Comparison of ENCODE assay signal across 11 cellular contexts in genomic region chr14:92254786-92255185, GRCh38.
DNase-seq lines count a peak whose midpoint lies in the region; ATAC-seq lines count a peak whose summit lies in the region.
"Had no signal": no experiment of that assay in that cellular context is flagged by ENCODE, and none has a peak within 500 bp of the region (broad histone marks: within the 10 kb centered on the region; RNA-seq: fewer than 3 reads in every experiment).

No MANE protein-coding gene starts in this region.

- H3K9me3 Mint-ChIP-seq in T-helper 2 cell treated with Interferon-gamma antibody and Interleukin-4, amounts not matched to agents 5 μg/mL and 100 μg/mL, for 36 hours: no peaks in the 10 kb centered on the region
- no peaks in the 10 kb centered on the region for H3K9me3 Mint-ChIP-seq in stimulated activated effector memory CD8-positive, alpha-beta T cell treated with anti-CD3 and anti-CD28 coated beads, Interleukin-12 subunit alpha, Interleukin-12 subunit beta, amount 100 ng/mL, for 72 hours
- H3K9me3 Mint-ChIP-seq: activated T-cell treated with anti-CD3 and anti-CD28 coated beads, Interleukin-2, amount 50 U/mL, for 72 hours had no signal

- no peaks in the 10 kb centered on the region for H3K9me3 ChIP-seq in adipocyte (ENCODE audit: control insufficient read depth, low read length)

- H3K36me3 ChIP-seq in adipocyte (ENCODE audit: control insufficient read depth, insufficient read depth, low read length, severe bottlenecking): no peaks in the 10 kb centered on the region

- peaks cover 50% of the 10 kb centered on the region for H3K27me3 Mint-ChIP-seq in T-helper 2 cell treated with Interferon-gamma antibody and Interleukin-4, amounts not matched to agents 5 μg/mL and 100 μg/mL, for 36 hours (ENCODE audit: low read depth)

- H3K27ac Mint-ChIP-seq in T-helper 2 cell treated with Interferon-gamma antibody and Interleukin-4, amounts not matched to agents 5 μg/mL and 100 μg/mL, for 36 hours: no peak overlapping the region
- no peak overlapping the region for H3K27ac Mint-ChIP-seq in stimulated activated effector memory CD8-positive, alpha-beta T cell treated with anti-CD3 and anti-CD28 coated beads, Interleukin-12 subunit alpha, Interleukin-12 subunit beta, amount 100 ng/mL, for 72 hours
- H3K27ac Mint-ChIP-seq: activated T-cell treated with anti-CD3 and anti-CD28 coated beads, Interleukin-2, amount 50 U/mL, for 72 hours had no signal

- H3K27me3 ChIP-seq in adipocyte (replicated peaks; ENCODE audit: control insufficient read depth, insufficient read depth, low read length): peaks cover 39% of the 10 kb centered on the region

- H3K4me1 Mint-ChIP-seq in T-helper 2 cell treated with Interferon-gamma antibody and Interleukin-4, amounts not matched to agents 5 μg/mL and 100 μg/mL, for 36 hours (ENCODE audit: low read depth): peaks cover 3% of the 10 kb centered on the region
- peaks cover 10% of the 10 kb centered on the region for H3K4me1 Mint-ChIP-seq in stimulated activated effector memory CD8-positive, alpha-beta T cell treated with anti-CD3 and anti-CD28 coated beads, Interleukin-12 subunit alpha, Interleukin-12 subunit beta, amount 100 ng/mL, for 72 hours

- no peak overlapping the region for H3K9ac ChIP-seq in adipocyte (ENCODE audit: low read length)

- intact Hi-C loops in left cardiac atrium (cut with DNase I): no loop called here

- H3K36me3 Mint-ChIP-seq in T-helper 2 cell treated with Interferon-gamma antibody and Interleukin-4, amounts not matched to agents 5 μg/mL and 100 μg/mL, for 36 hours (ENCODE audit: low read depth): no peaks in the 10 kb centered on the region
- no peaks in the 10 kb centered on the region for H3K36me3 Mint-ChIP-seq in stimulated activated effector memory CD8-positive, alpha-beta T cell treated with anti-CD3 and anti-CD28 coated beads, Interleukin-12 subunit alpha, Interleukin-12 subunit beta, amount 100 ng/mL, for 72 hours

- no peak overlapping the region for H3K4me3 Mint-ChIP-seq in T-helper 2 cell treated with Interferon-gamma antibody and Interleukin-4, amounts not matched to agents 5 μg/mL and 100 μg/mL, for 36 hours
- no peak overlapping the region for H3K4me3 Mint-ChIP-seq in stimulated activated effector memory CD8-positive, alpha-beta T cell treated with anti-CD3 and anti-CD28 coated beads, Interleukin-12 subunit alpha, Interleukin-12 subunit beta, amount 100 ng/mL, for 72 hours
- H3K4me3 Mint-ChIP-seq: activated T-cell treated with anti-CD3 and anti-CD28 coated beads, Interleukin-2, amount 50 U/mL, for 72 hours had no signal

- peak; percentile 88 to 90 for ATAC-seq in left cardiac atrium
- no peak for ATAC-seq in GM19452 (IDR thresholded peaks at IDR 0.05; ENCODE audit: unreplicated experiment)
- no peak for ATAC-seq in stimulated activated effector memory CD8-positive, alpha-beta T cell treated with anti-CD3 and anti-CD28 coated beads, Interleukin-12 subunit alpha, Interleukin-12 subunit beta, amount 100 ng/mL, for 72 hours
- ATAC-seq: activated T-cell treated with anti-CD3 and anti-CD28 coated beads, Interleukin-2, amount 50 U/mL, for 72 hours; esophagus mucosa had no signal

- H3K4me1 ChIP-seq in adipocyte (ENCODE audit: control insufficient read depth, insufficient read depth, low read length): peaks cover 4% of the 10 kb centered on the region

- DNase-seq in C1 segment of cervical spinal cord (lab: John Stamatoyannopoulos, UW) (peak in 9 of 14 donors; percentile 16 to 71 (median 58)), adipocyte (ENCODE audit: low read depth) (peak; percentile 3), left cardiac atrium (peak; percentile 70), occipital lobe (lab: John Stamatoyannopoulos, UW) (peak; percentile 21), mesenteric fat pad (ENCODE audit: low spot score) (no peak)
- DNase-seq in T-helper 2 cell treated with Interferon-gamma antibody and Interleukin-4, amounts not matched to agents 5 μg/mL and 100 μg/mL, for 36 hours (ENCODE audit: low spot score): no peak
- no peak for DNase-seq in stimulated activated effector memory CD8-positive, alpha-beta T cell treated with anti-CD3 and anti-CD28 coated beads, Interleukin-12 subunit alpha, Interleukin-12 subunit beta, amount 100 ng/mL, for 72 hours (ENCODE audit: low spot score in 2 of 2)
- DNase-seq: activated T-cell treated with anti-CD3 and anti-CD28 coated beads, Interleukin-2, amount 50 U/mL, for 72 hours; NCI-H1417 treated with DMSO at 0.1 percent for 48 hours had no signal

- no peak overlapping the region for H3K4me3 ChIP-seq in adipocyte (ENCODE audit: low read length)

Comparison
In these comparisons a context has a peak if more than half of its experiments do, and no peak if none do; other contexts are left out.
1. DNase-seq: peak in C1 segment of cervical spinal cord (9 of 14), adipocyte (single experiment), left cardiac atrium (single experiment) and occipital lobe (single experiment); none in T-helper 2 cell treated with Interferon-gamma antibody and Interleukin-4, amounts not matched to agents 5 μg/mL and 100 μg/mL, for 36 hours (single experiment), mesenteric fat pad (single experiment) and stimulated activated effector memory CD8-positive, alpha-beta T cell treated with anti-CD3 and anti-CD28 coated beads, Interleukin-12 subunit alpha, Interleukin-12 subunit beta, amount 100 ng/mL, for 72 hours (0 of 2).
2. ATAC-seq: peak in left cardiac atrium (2 of 2); none in GM19452 (single experiment) and stimulated activated effector memory CD8-positive, alpha-beta T cell treated with anti-CD3 and anti-CD28 coated beads, Interleukin-12 subunit alpha, Interleukin-12 subunit beta, amount 100 ng/mL, for 72 hours (single experiment).